1 cellular context compared by ENCODE assay signal in the genomic region with DNA sequence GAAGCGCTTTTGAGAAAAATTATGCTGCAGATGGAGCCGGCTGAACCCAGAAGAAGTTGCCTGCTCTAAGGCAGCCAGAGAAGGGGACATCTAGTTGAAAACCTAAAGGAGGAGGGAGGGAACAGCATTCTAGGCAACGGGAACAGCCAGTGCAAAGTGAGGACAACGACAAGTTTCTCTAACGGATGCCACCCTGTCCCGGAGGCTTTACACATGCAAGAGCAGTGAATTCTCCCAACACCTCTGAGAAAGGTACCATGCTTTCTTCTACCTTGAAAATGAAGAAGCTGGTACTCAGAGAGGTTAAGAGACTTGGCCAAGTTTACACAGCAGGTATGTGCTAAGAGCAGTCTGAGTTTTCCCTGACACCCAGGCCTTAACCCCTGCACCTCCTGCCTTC.
TF ChIP-seq lines count a peak whose summit lies in the region.

No MANE protein-coding gene starts in this region.

TF ChIP-seq in HEK293, 187 proteins besides CTCF, POLR2A, EP300 and RAD21 (continued from another document):
- no peak for TF ChIP-seq KLF8 (tag by site-specific recombination; IDR thresholded peaks at IDR 0.05)
- no peak for TF ChIP-seq ZNF24 (tag by site-specific recombination; IDR thresholded peaks at IDR 0.05)
- TF ChIP-seq, protein P1, sequence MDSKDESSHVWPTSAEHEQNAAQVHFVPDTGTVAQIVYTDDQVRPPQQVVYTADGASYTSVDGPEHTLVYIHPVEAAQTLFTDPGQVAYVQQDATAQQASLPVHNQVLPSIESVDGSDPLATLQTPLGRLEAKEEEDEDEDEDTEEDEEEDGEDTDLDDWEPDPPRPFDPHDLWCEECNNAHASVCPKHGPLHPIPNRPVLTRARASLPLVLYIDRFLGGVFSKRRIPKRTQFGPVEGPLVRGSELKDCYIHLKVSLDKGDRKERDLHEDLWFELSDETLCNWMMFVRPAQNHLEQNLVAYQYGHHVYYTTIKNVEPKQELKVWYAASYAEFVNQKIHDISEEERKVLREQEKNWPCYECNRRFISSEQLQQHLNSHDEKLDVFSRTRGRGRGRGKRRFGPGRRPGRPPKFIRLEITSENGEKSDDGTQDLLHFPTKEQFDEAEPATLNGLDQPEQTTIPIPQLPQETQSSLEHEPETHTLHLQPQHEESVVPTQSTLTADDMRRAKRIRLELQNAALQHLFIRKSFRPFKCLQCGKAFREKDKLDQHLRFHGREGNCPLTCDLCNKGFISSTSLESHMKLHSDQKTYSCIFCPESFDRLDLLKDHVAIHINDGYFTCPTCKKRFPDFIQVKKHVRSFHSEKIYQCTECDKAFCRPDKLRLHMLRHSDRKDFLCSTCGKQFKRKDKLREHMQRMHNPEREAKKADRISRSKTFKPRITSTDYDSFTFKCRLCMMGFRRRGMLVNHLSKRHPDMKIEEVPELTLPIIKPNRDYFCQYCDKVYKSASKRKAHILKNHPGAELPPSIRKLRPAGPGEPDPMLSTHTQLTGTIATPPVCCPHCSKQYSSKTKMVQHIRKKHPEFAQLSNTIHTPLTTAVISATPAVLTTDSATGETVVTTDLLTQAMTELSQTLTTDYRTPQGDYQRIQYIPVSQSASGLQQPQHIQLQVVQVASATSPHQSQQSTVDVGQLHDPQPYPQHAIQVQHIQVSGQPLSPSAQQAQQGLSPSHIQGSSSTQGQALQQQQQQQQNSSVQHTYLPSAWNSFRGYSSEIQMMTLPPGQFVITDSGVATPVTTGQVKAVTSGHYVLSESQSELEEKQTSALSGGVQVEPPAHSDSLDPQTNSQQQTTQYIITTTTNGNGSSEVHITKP (tag by site-specific recombination; IDR thresholded peaks at IDR 0.05) = no peak
- TF ChIP-seq ZNF670 (tag by site-specific recombination; IDR thresholded peaks at IDR 0.05; ENCODE audit: low read depth) = no peak
- TF ChIP-seq ZFP37 (tag by site-specific recombination; IDR thresholded peaks at IDR 0.05) = no peak
